In genomic region chr9:38067892-38068615, GRCh38 we compare ENCODE assay signal across 8 cellular contexts. TPM values are rescaled to one million over a fixed set of nuclear protein-coding genes. Genes with fewer than 3 reads are reported as not detected.
A peak's percentile ranks its signal among the peaks of the same experiment; 100 is the strongest.
DNase-seq lines count a peak whose midpoint lies in the region; ATAC-seq and TF ChIP-seq lines count a peak whose summit lies in the region.

No MANE protein-coding gene starts in this region.

- peaks cover 3% of the 10 kb centered on the region for H3K27me3 Mint-ChIP-seq in dendritic cell treated with granulocyte-macrophage colony-stimulating factor and Interleukin-4, amounts not matched to agents 40 ng/mL and 50 ng/mL, for 4 days
- H3K27me3 Mint-ChIP-seq in naive B cell = peaks cover 37 to 47% (median 42%) of the 10 kb centered on the region in 3 donors

- peak overlapping the region; percentile 85 for H3K4me3 Mint-ChIP-seq in dendritic cell treated with granulocyte-macrophage colony-stimulating factor and Interleukin-4, amounts not matched to agents 40 ng/mL and 50 ng/mL, for 4 days
- peak overlapping the region; percentile 80 to 95 (median 89) for H3K4me3 Mint-ChIP-seq in naive B cell

- H3K36me3 Mint-ChIP-seq in dendritic cell treated with granulocyte-macrophage colony-stimulating factor and Interleukin-4, amounts not matched to agents 40 ng/mL and 50 ng/mL, for 4 days (ENCODE audit: low read depth) = peaks cover 16% of the 10 kb centered on the region
- H3K36me3 Mint-ChIP-seq in naive B cell = no peaks in the 10 kb centered on the region

- intact Hi-C loops in dendritic cell treated with granulocyte-macrophage colony-stimulating factor and Interleukin-4, amounts not matched to agents 40 ng/mL and 50 ng/mL, for 4 days (cut with micrococcal nuclease) = loop anchor here (1.0 to 5.0 kb wide), 3 partner anchors 77 to 163 kb away; partner anchors contain the start of gene SLC25A51

- POLR2A ChIA-PET in GM10248 (lab: Yijun Ruan, JAX) = interaction anchor here (1.1 kb wide), 1 partner anchor 13 kb away, joined by 7 read pairs; no protein-coding TSS in a partner anchor

- TF ChIP-seq CTCF in GM10248 (IDR thresholded peaks at IDR 0.05; ENCODE audit: control extremely low read depth, extremely low read depth, low read depth, missing control alignments) = no peak

- peaks cover 76% of the 10 kb centered on the region for H3K4me1 Mint-ChIP-seq in dendritic cell treated with granulocyte-macrophage colony-stimulating factor and Interleukin-4, amounts not matched to agents 40 ng/mL and 50 ng/mL, for 4 days (ENCODE audit: low read depth)
- H3K4me1 Mint-ChIP-seq in naive B cell = peaks cover 16 to 19% (median 16%) of the 10 kb centered on the region in 3 donors

- DNase-seq in RPMI8226 = peak; percentile 16
- peak; percentile 18 for DNase-seq in naive B cell
- no peak for DNase-seq in inferior parietal cortex (ENCODE audit: extremely low spot score)
- DNase-seq in SKM-1 (lab: John Stamatoyannopoulos, UW; ENCODE audit: unreplicated experiment) = no peak
- DNase-seq in GM10248 (ENCODE audit: extremely low spot score) = no peak

- CTCF ChIA-PET in GM10248 (lab: Yijun Ruan, JAX) = interaction anchor here (0.8 to 1.7 kb wide), 8 partner anchors 13 to 296 kb away, joined by 3 to 7 read pairs (median 3); no protein-coding TSS in a partner anchor

- ATAC-seq in GM21529 (IDR thresholded peaks at IDR 0.05; ENCODE audit: unreplicated experiment) (peak; percentile 0), naive B cell (ENCODE audit: low read depth in 2 of 2) (no peak), HG03039 (IDR thresholded peaks at IDR 0.05; ENCODE audit: unreplicated experiment) (no peak)

- peak overlapping the region; percentile 81 for H3K27ac Mint-ChIP-seq in dendritic cell treated with granulocyte-macrophage colony-stimulating factor and Interleukin-4, amounts not matched to agents 40 ng/mL and 50 ng/mL, for 4 days
- H3K27ac Mint-ChIP-seq in naive B cell = peak overlapping the region in 2 of 6 donors; percentile 69 to 74

- no peaks in the 10 kb centered on the region for H3K9me3 Mint-ChIP-seq in dendritic cell treated with granulocyte-macrophage colony-stimulating factor and Interleukin-4, amounts not matched to agents 40 ng/mL and 50 ng/mL, for 4 days
- no peaks in the 10 kb centered on the region for H3K9me3 Mint-ChIP-seq in naive B cell

RNA-seq across cellular contexts. Expression of gene SHB, which starts 1.0 kb away (rescaled TPM):
- polyA plus RNA-seq in naive B cell (ENCODE audit: low read depth in 6 of 6) = under 1 TPM; 0.17 to 0.55 (median 0.27) TPM

Comparison
In these comparisons a context has a peak if more than half of its experiments do, and no peak if none do; other contexts are left out.
1. DNase-seq: peak in RPMI8226 (single experiment) and naive B cell (single experiment); none in inferior parietal cortex (single experiment), SKM-1 (single experiment) and GM10248 (single experiment).